11 cellular contexts compared by ENCODE assay signal in genomic region chr15:86762874-86763273, GRCh38.
"Had no signal": no experiment of that assay in that cellular context is flagged by ENCODE, and none has a peak within 500 bp of the region (broad histone marks: within the 10 kb centered on the region; RNA-seq: fewer than 3 reads in every experiment).

No MANE protein-coding gene starts in this region.

- H3K9me3 ChIP-seq: HAP-1 had no signal

- H3K9me3 Mint-ChIP-seq: GM23338, H9 had no signal

- H3K9ac ChIP-seq: GM23248 had no signal

- H3K27ac Mint-ChIP-seq: GM23338, H9, HFFc6 had no signal

- H3K27ac ChIP-seq: GM23248 had no signal

- DNase-seq: GM23248, GOT3, H7, H9, HCEC 1CT, HFFc6 had no signal

- H3K4me3 Mint-ChIP-seq: GM23338, H9, HFFc6 had no signal

- ATAC-seq: GM23338, HCT116 had no signal

- H3K4me2 ChIP-seq: GM23338 had no signal

- H3K4me3 ChIP-seq: GM23248, GM23338, HAP-1 had no signal

- H3K4me1 ChIP-seq: HAP-1 had no signal

- FAIRE-seq: H1, H54 had no signal

- H2AFZ ChIP-seq: GM23248, GM23338 had no signal

- H3K4me1 Mint-ChIP-seq: H9 had no signal

- H3K36me3 ChIP-seq: HAP-1 had no signal
